ENCODE assay signal across 1 cellular context in genomic region chr6:134161036-134161435, GRCh38.
A peak's percentile ranks its signal among the peaks of the same experiment; 100 is the strongest.
TF ChIP-seq lines count a peak whose summit lies in the region.

No MANE protein-coding gene starts in this region.

TF ChIP-seq in HEK293T, 16 proteins besides CTCF, POLR2A, EP300 and RAD21:
- TF ChIP-seq ZNF384 (IDR thresholded peaks at IDR 0.05) (no peak), SUZ12 (IDR thresholded peaks at IDR 0.05) (no peak), FOXA1 (IDR thresholded peaks at IDR 0.05) (no peak), PKNOX1 (IDR thresholded peaks at IDR 0.05) (peak; percentile 90), ELF4 (IDR thresholded peaks at IDR 0.05) (no peak), CTBP1 (IDR thresholded peaks at IDR 0.05; ENCODE audit: borderline replicate concordance) (0 out of 2 replicates have a peak, but pooled peaks have one; percentile 31), TARDBP (IDR thresholded peaks at IDR 0.05) (no peak), SP1 (IDR thresholded peaks at IDR 0.05) (no peak), HDGF (IDR thresholded peaks at IDR 0.05; ENCODE audit: borderline replicate concordance) (no peak), LEF1 (IDR thresholded peaks at IDR 0.05; ENCODE audit: borderline replicate concordance) (no peak)
